In the genomic region with DNA sequence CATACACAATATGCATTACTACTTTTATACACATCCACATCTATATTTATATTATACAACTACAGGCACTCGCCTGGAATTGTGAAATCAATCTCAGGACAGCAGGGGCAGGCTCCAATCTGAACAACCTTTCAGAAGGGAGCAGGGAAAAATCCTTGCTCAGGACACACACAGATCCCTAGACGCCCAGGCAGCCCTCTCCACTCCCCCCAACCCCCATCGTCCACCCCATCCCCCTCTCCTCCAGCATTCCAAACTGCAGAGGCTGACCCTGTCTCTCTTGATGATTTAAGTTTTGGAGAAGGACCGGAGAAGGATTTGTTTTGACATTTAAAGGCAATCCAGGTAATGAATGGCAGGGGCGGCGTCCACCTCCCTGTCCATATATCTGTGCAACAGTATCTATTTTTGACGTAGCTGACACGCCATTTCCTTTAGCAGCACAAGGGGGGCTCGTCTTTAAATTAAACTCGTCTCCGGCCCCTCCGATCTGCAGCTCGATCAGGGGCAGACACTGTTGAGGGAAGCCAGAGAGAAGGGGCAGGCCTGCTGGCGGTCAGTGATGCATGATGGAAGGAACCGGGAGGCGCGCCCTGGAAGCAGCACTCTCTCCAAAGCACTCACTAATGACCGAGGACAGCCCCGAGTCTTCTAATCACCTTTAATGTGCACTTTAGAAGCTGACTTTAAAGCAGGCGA, we compare ENCODE assay signal across 1 cellular context.
A peak's percentile ranks its signal among the peaks of the same experiment; 100 is the strongest.
TF ChIP-seq lines count a peak whose summit lies in the region.

No MANE protein-coding gene starts in this region.

TF ChIP-seq in GM23338, 12 proteins besides CTCF, POLR2A, EP300 and RAD21:
- TF ChIP-seq ZNF331 (CRISPR knock-in tag; IDR thresholded peaks at IDR 0.05; ENCODE audit: low read depth) = no peak
- peak; percentile 56 for TF ChIP-seq EZH2 (IDR thresholded peaks at IDR 0.05; ENCODE audit: low read depth, unreplicated experiment)
- TF ChIP-seq, protein P1, sequence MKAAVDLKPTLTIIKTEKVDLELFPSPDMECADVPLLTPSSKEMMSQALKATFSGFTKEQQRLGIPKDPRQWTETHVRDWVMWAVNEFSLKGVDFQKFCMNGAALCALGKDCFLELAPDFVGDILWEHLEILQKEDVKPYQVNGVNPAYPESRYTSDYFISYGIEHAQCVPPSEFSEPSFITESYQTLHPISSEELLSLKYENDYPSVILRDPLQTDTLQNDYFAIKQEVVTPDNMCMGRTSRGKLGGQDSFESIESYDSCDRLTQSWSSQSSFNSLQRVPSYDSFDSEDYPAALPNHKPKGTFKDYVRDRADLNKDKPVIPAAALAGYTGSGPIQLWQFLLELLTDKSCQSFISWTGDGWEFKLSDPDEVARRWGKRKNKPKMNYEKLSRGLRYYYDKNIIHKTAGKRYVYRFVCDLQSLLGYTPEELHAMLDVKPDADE (IDR thresholded peaks at IDR 0.05) = no peak
TF ChIP-seq in GM23338: peak in this region for 1.
